ENCODE assay signal across 10 cellular contexts in genomic region chr2:61605245-61605644, GRCh38.
"Had no signal": no experiment of that assay in that cellular context is flagged by ENCODE, and none has a peak within 500 bp of the region (broad histone marks: within the 10 kb centered on the region; RNA-seq: fewer than 3 reads in every experiment).

No MANE protein-coding gene starts in this region.

- DNase-seq: H9, HCEC 1CT, HFFc6, Kasumi-1, KG1 had no signal

- H3K9me3 Mint-ChIP-seq: GM23338, H9, HFFc6, IgD-negative memory B cell had no signal

- H3K4me3 ChIP-seq: GM23338 had no signal

- H3K27ac Mint-ChIP-seq: GM23338, H9, HFFc6, IgD-negative memory B cell had no signal

- H3K4me2 ChIP-seq: GM23338 had no signal

- H3K4me1 Mint-ChIP-seq: GM23338, IgD-negative memory B cell had no signal

- ATAC-seq: GM23338 had no signal

- H2AFZ ChIP-seq: GM23338 had no signal

- FAIRE-seq: H1, H54, HTR-8/SVneo had no signal

- H3K4me3 Mint-ChIP-seq: GM23338, H9, HFFc6 had no signal

- H3K27me3 Mint-ChIP-seq: IgD-negative memory B cell had no signal

- H3K36me3 Mint-ChIP-seq: IgD-negative memory B cell had no signal
